In the genomic region with DNA sequence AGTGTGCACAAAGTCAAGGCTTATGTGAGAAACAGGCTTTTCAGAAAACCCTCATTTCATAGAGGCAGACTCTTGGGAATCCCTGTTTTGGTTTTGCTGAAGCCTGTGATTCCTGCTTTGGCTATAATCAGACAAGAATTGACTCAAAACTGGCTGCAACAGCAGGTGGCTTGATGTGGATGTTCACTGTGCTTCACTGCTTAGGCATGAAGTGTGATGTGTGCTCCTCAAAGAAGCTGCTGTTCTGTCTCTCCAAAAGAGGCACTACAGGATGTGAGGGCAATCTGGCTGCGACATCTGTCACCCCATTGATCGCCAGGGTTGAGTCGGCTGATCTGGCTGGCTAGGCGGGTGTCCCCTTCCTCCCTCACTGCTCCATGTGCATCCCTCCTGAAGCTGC, we compare ENCODE assay signal across 33 cellular contexts.
A peak's percentile ranks its signal among the peaks of the same experiment; 100 is the strongest.
DNase-seq lines count a peak whose midpoint lies in the region; ATAC-seq, FAIRE-seq and TF ChIP-seq lines count a peak whose summit lies in the region.
"Had no signal": no experiment of that assay in that cellular context is flagged by ENCODE, and none has a peak within 500 bp of the region (broad histone marks: within the 10 kb centered on the region; RNA-seq: fewer than 3 reads in every experiment).

No MANE protein-coding gene starts in this region.

- no peak for TF ChIP-seq CTCF in sigmoid colon (IDR thresholded peaks at IDR 0.05)

- H3K27me3 ChIP-seq in sigmoid colon, result no peaks in the 10 kb centered on the region
- H3K27me3 ChIP-seq: dorsolateral prefrontal cortex, esophagus squamous epithelium, foreskin keratinocyte, neural progenitor cell, suprapubic skin had no signal

- no peak for TF ChIP-seq POLR2A in sigmoid colon (IDR thresholded peaks at IDR 0.05)

- FAIRE-seq in HTR-8/SVneo (lab: Jason Lieb, UNC), result no peak
- FAIRE-seq: K562, keratinocyte had no signal

- H3K4me1 ChIP-seq in sigmoid colon, result no peaks in the 10 kb centered on the region
- H3K4me1 ChIP-seq: esophagus squamous epithelium, foreskin keratinocyte, neural progenitor cell, parathyroid adenoma, suprapubic skin had no signal

- H3K4me3 ChIP-seq in sigmoid colon, result no peak overlapping the region
- H3K4me3 ChIP-seq: dorsolateral prefrontal cortex, esophagus squamous epithelium, GM23248, K562, neural progenitor cell, PC-9, skin epidermis, suprapubic skin had no signal

- in situ Hi-C loops in ACHN (cut with HindIII; ENCODE audit: low pct_ligation_motif_present, low pct_unique_long_range_greater_than_20kb, low sequenced_read_pairs), result no loop called here

- DNase-seq in DMS 273 treated with DMSO at 0.1 percent for 48 hours (lab: John Stamatoyannopoulos, UW) (peak; percentile 0), NCI-H2171 (lab: John Stamatoyannopoulos, UW) (peak; percentile 18), HTR-8/SVneo (ENCODE audit: insufficient read length, low spot score) (no peak), sigmoid colon (no peak), inferior parietal cortex (ENCODE audit: extremely low spot score) (no peak), ACHN (no peak)
- DNase-seq: activated CD4-positive, alpha-beta T cell treated with anti-CD3 and anti-CD28 coated beads for 1 hour; activated CD8-positive, alpha-beta memory T cell treated with anti-CD3 and anti-CD28 coated beads, Interleukin-2, amount 50 U/mL, for 48 hours; activated CD8-positive, alpha-beta T cell treated with anti-CD3 and anti-CD28 coated beads for 36 hours; activated naive CD4-positive, alpha-beta T cell treated with anti-CD3 and anti-CD28 coated beads, Interleukin-2, amount 10 ng/mL, durations not matched to agents 7 days and 5 days; DMS79 treated with DMSO at 0.1 percent for 48 hours; dorsolateral prefrontal cortex; esophagus squamous epithelium; foreskin keratinocyte; GDM1; GM23248; head of caudate nucleus; NCI-H1048; NCI-H187; NCI-H510A treated with DMSO at 0.1 percent for 48 hours; PC-9; retina; SK-N-SH; stimulated activated naive B cell treated with anti-CD40 and anti-IgM and Interleukin-4, amounts not matched to agents 10 μg/mL and 1 μg/mL and 100 μg/mL, for 72 hours; T-helper 17 cell had no signal

- WGBS in sigmoid colon, 2 donors, result 98 to 99% methylated on average over 4 of the region's 4 CpGs

- H3K9me3 ChIP-seq in sigmoid colon, result no peaks in the 10 kb centered on the region
- H3K9me3 ChIP-seq: esophagus squamous epithelium, SK-N-SH, suprapubic skin had no signal

- H3K36me3 ChIP-seq in sigmoid colon, result peaks cover 0 to 5% (median 0%) of the 10 kb centered on the region in 4 donors
- H3K36me3 ChIP-seq: neural progenitor cell had no signal

- H3K27ac ChIP-seq in sigmoid colon, result no peak overlapping the region
- H3K27ac ChIP-seq: dorsolateral prefrontal cortex, esophagus squamous epithelium, foreskin keratinocyte, GM23248, neural progenitor cell, parathyroid adenoma, PC-9, skin epidermis, suprapubic skin had no signal

- peak; percentile 65 for ATAC-seq in GM21367 (IDR thresholded peaks at IDR 0.05; ENCODE audit: unreplicated experiment)
- ATAC-seq in HG03095 (IDR thresholded peaks at IDR 0.05; ENCODE audit: unreplicated experiment), result peak; percentile 64
- ATAC-seq: activated CD8-positive, alpha-beta T cell treated with anti-CD3 and anti-CD28 coated beads for 36 hours; foreskin keratinocyte; K562; stimulated activated naive B cell treated with anti-CD40 and anti-IgM and Interleukin-4, amounts not matched to agents 10 μg/mL and 1 μg/mL and 100 μg/mL, for 72 hours; T-helper 17 cell had no signal

- no peak for TF ChIP-seq EP300 in sigmoid colon (IDR thresholded peaks at IDR 0.05)

- intact Hi-C loops in sigmoid colon (cut with DNase I), result no loop called here

Comparison
In these comparisons a context has a peak if more than half of its experiments do, and no peak if none do; other contexts are left out.
1. DNase-seq: peak in DMS 273 treated with DMSO at 0.1 percent for 48 hours (single experiment) and NCI-H2171 (single experiment); none in HTR-8/SVneo (single experiment), sigmoid colon (single experiment), inferior parietal cortex (single experiment) and ACHN (single experiment).